2 cellular contexts compared by ENCODE assay signal in genomic region chr15:22916606-22917350, GRCh38.
TF ChIP-seq lines count a peak whose summit lies in the region.

No MANE protein-coding gene starts in this region.

TF ChIP-seq in IMR-90, 13 proteins besides CTCF, POLR2A, EP300 and RAD21:
- TF ChIP-seq BHLHE40 (IDR thresholded peaks at IDR 0.05; ENCODE audit: low read depth, low read length), result no peak
- TF ChIP-seq MAFK (IDR thresholded peaks at IDR 0.05; ENCODE audit: low read depth, low read length), result no peak
- no peak for TF ChIP-seq FOS (IDR thresholded peaks at IDR 0.05; ENCODE audit: low read depth, low read length)
- no peak for TF ChIP-seq SMC3 (IDR thresholded peaks at IDR 0.05; ENCODE audit: low read depth, low read length)
- no peak for TF ChIP-seq NFE2L2 (IDR thresholded peaks at IDR 0.05; ENCODE audit: low read depth, low read length)
- TF ChIP-seq RFX5 (IDR thresholded peaks at IDR 0.05; ENCODE audit: low read depth, low read length), result no peak
- no peak for TF ChIP-seq USF2 (IDR thresholded peaks at IDR 0.05; ENCODE audit: low read depth, low read length)
- TF ChIP-seq CEBPB (IDR thresholded peaks at IDR 0.05; ENCODE audit: low read depth, low read length), result no peak
- TF ChIP-seq CHD1 (IDR thresholded peaks at IDR 0.05; ENCODE audit: low read depth, low read length), result no peak
- TF ChIP-seq ELK1 (IDR thresholded peaks at IDR 0.05; ENCODE audit: borderline replicate concordance, low read depth, low read length), result no peak
- no peak for TF ChIP-seq MXI1 (IDR thresholded peaks at IDR 0.05; ENCODE audit: borderline replicate concordance, low read depth, low read length)
- TF ChIP-seq RCOR1 (IDR thresholded peaks at IDR 0.05; ENCODE audit: insufficient replicate concordance, low read length), result no peak

TF ChIP-seq in GM12878, 131 proteins besides CTCF, POLR2A, EP300 and RAD21:
- TF ChIP-seq RAD51 (IDR thresholded peaks at IDR 0.05), result no peak
